ENCODE assay signal across 20 cellular contexts in the genomic region with DNA sequence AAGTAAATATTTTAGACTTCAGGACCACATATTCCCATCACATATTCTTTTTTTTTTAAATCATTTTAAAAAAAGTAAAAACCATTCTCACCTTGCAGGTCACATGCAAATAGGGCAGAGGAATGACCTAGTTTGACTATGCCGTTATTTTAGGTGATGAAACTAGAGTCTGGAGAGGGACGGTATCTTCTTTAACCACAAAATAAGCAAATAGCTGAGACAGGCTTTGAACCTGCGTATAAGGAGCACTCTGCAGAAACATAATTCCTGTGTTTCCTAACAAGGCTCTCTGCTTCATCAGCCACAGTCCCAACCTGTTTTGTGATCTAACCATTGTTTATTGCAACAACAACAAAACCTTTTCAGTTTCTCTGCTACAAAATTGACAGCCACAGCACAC.
"Had no signal": no experiment of that assay in that cellular context is flagged by ENCODE, and none has a peak within 500 bp of the region (broad histone marks: within the 10 kb centered on the region; RNA-seq: fewer than 3 reads in every experiment).

No MANE protein-coding gene starts in this region.

- H3K27ac ChIP-seq: ascending aorta, colonic mucosa, left ventricle myocardium inferior, upper lobe of right lung, WERI-Rb-1 had no signal

- H3K4me3 ChIP-seq: ascending aorta, colonic mucosa, left ventricle myocardium inferior, upper lobe of right lung had no signal

- H3K9me3 ChIP-seq: ascending aorta, colonic mucosa, left ventricle myocardium inferior, upper lobe of right lung had no signal

- DNase-seq: activated CD4-positive, alpha-beta T cell treated with anti-CD3 and anti-CD28 coated beads for 1 hour; activated CD4-positive, alpha-beta T cell treated with anti-CD3 and anti-CD28 coated beads, Interleukin-2, amount 50 U/mL, for 4 hours; activated effector memory CD4-positive, alpha-beta T cell treated with anti-CD3 and anti-CD28 coated beads, Interleukin-2, amount 50 U/mL, for 16 hours; activated naive CD4-positive, alpha-beta T cell treated with anti-CD3 and anti-CD28 coated beads, Interleukin-2, amount 50 U/mL, for 16 hours; activated T-cell treated with anti-CD3 and anti-CD28 coated beads, Interleukin-2, amount 50 U/mL, for 72 hours; colonic mucosa; erythroblast; head of caudate nucleus; left ventricle myocardium inferior; mammary epithelial cell; nephron progenitor cell; occipital lobe; retina; stimulated activated CD4-positive, alpha-beta T cell treated with anti-CD3 and anti-CD28 coated beads, Interleukin-12 subunit alpha, Interleukin-12 subunit beta, amount 100 ng/mL, for 4 hours; stimulated activated CD4-positive, alpha-beta T cell treated with anti-CD3 and anti-CD28 coated beads, Interleukin-1b, Interleukin-23, amount 100 ng/mL, for 48 hours; stimulated activated CD8-positive, alpha-beta memory T cell treated with anti-CD3 and anti-CD28 coated beads, Interleukin-4, amount 100 ng/mL, for 48 hours; stimulated activated naive CD4-positive, alpha-beta T cell; upper lobe of right lung; WERI-Rb-1 had no signal

- ATAC-seq: activated T-cell treated with anti-CD3 and anti-CD28 coated beads, Interleukin-2, amount 50 U/mL, for 72 hours; upper lobe of right lung had no signal

- H3K4me1 ChIP-seq: ascending aorta, colonic mucosa, left ventricle myocardium inferior, upper lobe of right lung had no signal

- H3K36me3 ChIP-seq: ascending aorta, colonic mucosa, left ventricle myocardium inferior, upper lobe of right lung, WERI-Rb-1 had no signal

- H3K27me3 ChIP-seq: ascending aorta, colonic mucosa, upper lobe of right lung had no signal
